ENCODE assay signal across 1 cellular context in the genomic region with DNA sequence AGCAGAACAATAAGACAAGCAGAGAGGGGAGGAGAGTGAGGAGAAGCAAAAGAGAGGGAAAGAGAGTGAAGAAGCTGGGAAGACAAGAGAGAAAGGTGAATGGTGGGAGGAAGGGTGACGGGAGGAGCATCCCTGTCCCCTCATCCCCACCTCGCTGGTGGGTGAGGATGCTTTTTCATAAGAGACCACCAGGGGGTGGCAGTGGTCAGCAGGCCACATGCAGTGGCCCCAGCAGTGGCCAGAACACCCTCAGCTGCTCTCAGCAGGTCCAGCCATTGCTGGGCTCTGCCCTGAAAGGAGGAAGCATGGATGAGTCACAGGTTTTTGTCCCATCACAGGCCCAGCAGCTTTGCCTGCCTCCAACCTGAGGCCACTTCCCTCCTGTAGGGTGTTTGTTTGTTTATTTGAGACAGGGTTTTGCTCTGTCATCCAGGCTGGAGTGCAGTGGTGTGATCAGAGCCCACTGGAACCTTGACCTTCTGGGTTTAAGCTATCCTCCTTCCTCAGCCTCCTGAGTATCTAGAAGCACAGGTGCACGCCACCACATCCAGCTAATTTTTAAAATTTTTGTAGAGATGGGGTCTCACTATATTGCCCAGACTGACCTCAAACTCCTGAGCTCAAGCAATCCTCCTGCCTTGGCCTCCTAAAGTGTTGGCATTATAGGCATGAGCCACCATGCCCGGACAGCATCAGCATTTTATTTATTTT.
A peak's percentile ranks its signal among the peaks of the same experiment; 100 is the strongest.
TF ChIP-seq lines count a peak whose summit lies in the region.

No MANE protein-coding gene starts in this region.

TF ChIP-seq in H1, 55 proteins besides CTCF, POLR2A, EP300 and RAD21 (continued from another document):
- TF ChIP-seq JUND (IDR thresholded peaks at IDR 0.05; ENCODE audit: low read length) (peak; percentile 49; the same call in 1 of the 2 replicates), EGR1 (IDR thresholded peaks at IDR 0.05; ENCODE audit: borderline replicate concordance, low read depth, low read length) (peak; percentile 86)
